ENCODE assay signal across 14 cellular contexts in the genomic region with DNA sequence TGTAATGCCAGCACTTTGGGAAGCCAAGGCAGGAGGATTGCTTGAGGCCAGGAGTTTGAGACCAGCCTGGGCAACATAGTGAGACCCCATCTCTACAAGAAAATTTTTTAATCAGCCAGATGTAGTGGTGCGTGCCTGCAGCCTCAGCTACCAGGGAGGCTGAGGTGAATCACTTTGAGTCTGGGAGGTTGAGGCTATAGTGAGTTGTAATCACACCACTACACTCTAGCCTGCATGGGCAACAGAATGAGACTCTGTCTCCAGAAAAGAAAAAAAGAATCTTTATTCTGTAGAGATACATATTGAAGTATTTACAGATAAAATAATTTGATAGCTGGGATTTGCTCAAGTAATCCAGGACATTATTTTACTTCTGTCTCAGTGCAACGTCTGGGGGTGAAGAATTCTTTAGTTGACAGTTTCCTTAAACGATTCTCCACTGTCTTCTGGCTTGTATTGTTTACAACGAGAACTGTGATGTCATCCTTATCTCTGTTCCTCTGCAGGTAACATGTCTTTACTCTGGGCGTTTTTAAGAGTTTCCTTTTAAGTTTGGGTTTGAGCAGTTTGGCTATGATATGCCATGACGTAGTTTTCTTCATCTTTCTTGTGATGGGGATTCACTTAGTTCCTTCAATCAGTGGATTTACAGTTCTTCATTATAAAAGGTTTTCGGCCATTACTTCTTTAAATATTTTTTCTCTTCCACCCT.
"Had no signal": no experiment of that assay in that cellular context is flagged by ENCODE, and none has a peak within 500 bp of the region (broad histone marks: within the 10 kb centered on the region; RNA-seq: fewer than 3 reads in every experiment).

No MANE protein-coding gene starts in this region.

- ATAC-seq: activated naive CD8-positive, alpha-beta T cell treated with anti-CD3 and anti-CD28 coated beads, Interleukin-2, amount 50 U/mL, for 24 hours; gastrocnemius medialis; heart right ventricle; left lobe of liver; sciatic nerve had no signal

- H3K4me1 Mint-ChIP-seq: nephron had no signal

- H3K27me3 Mint-ChIP-seq: activated CD4-positive, alpha-beta memory T cell treated with anti-CD3 and anti-CD28 coated beads, Interleukin-2, amount 10 ng/mL, durations not matched to agents 7 days and 5 days; activated naive CD8-positive, alpha-beta T cell treated with anti-CD3 and anti-CD28 coated beads, Interleukin-2, amount 50 U/mL, for 24 hours had no signal

- H3K36me3 ChIP-seq: colonic mucosa, prostate gland had no signal

- H3K27ac Mint-ChIP-seq: activated CD4-positive, alpha-beta memory T cell treated with anti-CD3 and anti-CD28 coated beads, Interleukin-2, amount 10 ng/mL, durations not matched to agents 7 days and 5 days; activated naive CD8-positive, alpha-beta T cell treated with anti-CD3 and anti-CD28 coated beads, Interleukin-2, amount 50 U/mL, for 24 hours; nephron had no signal

- H3K4me3 ChIP-seq: colonic mucosa, gastrocnemius medialis, heart right ventricle, prostate gland, spleen, suprapubic skin, upper lobe of left lung had no signal

- H3K4me1 ChIP-seq: colonic mucosa, prostate gland, suprapubic skin had no signal

- H3K9me3 Mint-ChIP-seq: activated CD4-positive, alpha-beta memory T cell treated with anti-CD3 and anti-CD28 coated beads, Interleukin-2, amount 10 ng/mL, durations not matched to agents 7 days and 5 days; activated naive CD8-positive, alpha-beta T cell treated with anti-CD3 and anti-CD28 coated beads, Interleukin-2, amount 50 U/mL, for 24 hours; nephron had no signal

- H3K4me3 Mint-ChIP-seq: activated CD4-positive, alpha-beta memory T cell treated with anti-CD3 and anti-CD28 coated beads, Interleukin-2, amount 10 ng/mL, durations not matched to agents 7 days and 5 days; activated naive CD8-positive, alpha-beta T cell treated with anti-CD3 and anti-CD28 coated beads, Interleukin-2, amount 50 U/mL, for 24 hours; nephron had no signal

- DNase-seq: activated CD4-positive, alpha-beta memory T cell treated with anti-CD3 and anti-CD28 coated beads, Interleukin-2, amount 10 ng/mL, durations not matched to agents 7 days and 5 days; activated naive CD8-positive, alpha-beta T cell treated with anti-CD3 and anti-CD28 coated beads, Interleukin-2, amount 50 U/mL, for 24 hours; colonic mucosa; gastrocnemius medialis; heart right ventricle; islet precursor cell; spleen; stimulated activated CD4-positive, alpha-beta T cell treated with anti-CD3 and anti-CD28 coated beads, Interleukin-1b, Interleukin-23, amount 100 ng/mL, for 48 hours; upper lobe of left lung had no signal

- H3K9me3 ChIP-seq: colonic mucosa, gastrocnemius medialis, heart right ventricle, prostate gland, spleen, suprapubic skin, upper lobe of left lung had no signal

- H3K27ac ChIP-seq: colonic mucosa, gastrocnemius medialis, heart right ventricle, prostate gland, spleen, suprapubic skin, upper lobe of left lung had no signal

- H3K27me3 ChIP-seq: colonic mucosa, gastrocnemius medialis, heart right ventricle, spleen, suprapubic skin, upper lobe of left lung had no signal
